Comparison of ENCODE assay signal across 1 cellular context in the genomic region with DNA sequence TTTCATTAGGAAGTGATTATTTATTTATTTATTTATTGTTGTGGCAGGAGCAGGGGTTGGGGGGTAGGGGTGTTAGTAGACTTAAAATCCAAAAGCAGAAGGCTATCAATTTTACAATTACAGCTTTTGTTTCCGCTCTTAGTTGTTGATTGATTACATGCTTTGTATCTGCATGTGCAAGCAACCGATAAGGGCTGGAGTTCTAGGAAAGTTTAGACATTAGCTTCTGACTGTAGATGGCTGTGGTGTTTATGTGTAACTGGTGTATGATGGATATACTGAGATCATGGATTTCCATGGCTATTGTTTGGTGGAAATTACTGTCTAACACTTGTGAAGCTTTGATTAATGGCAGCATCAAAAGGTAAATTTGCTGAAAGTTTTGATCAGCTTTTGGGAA.
TF ChIP-seq lines count a peak whose summit lies in the region.

No MANE protein-coding gene starts in this region.

TF ChIP-seq in K562, 482 proteins besides CTCF, POLR2A, EP300 and RAD21 (continued from another document):
- peak; percentile 74 for TF ChIP-seq CBFA2T3 (IDR thresholded peaks at IDR 0.05)
- TF ChIP-seq ZBTB12 (CRISPR knock-in tag; IDR thresholded peaks at IDR 0.05): no peak
- peak; percentile 81 for TF ChIP-seq ARID1B (IDR thresholded peaks at IDR 0.05)
- no peak for TF ChIP-seq TOE1 (IDR thresholded peaks at IDR 0.05; ENCODE audit: borderline replicate concordance)
- no peak for TF ChIP-seq TOE1 (CRISPR knock-in tag; IDR thresholded peaks at IDR 0.05; ENCODE audit: borderline replicate concordance, low read depth)
- no peak for TF ChIP-seq SMC3 (conservative IDR thresholded peaks at IDR 0.05; ENCODE audit: insufficient read depth, low read depth, low read length)
- TF ChIP-seq NCOA4 (IDR thresholded peaks at IDR 0.05; ENCODE audit: partially characterized antibody): no peak
- no peak for TF ChIP-seq ZNF431 (CRISPR knock-in tag; IDR thresholded peaks at IDR 0.05)
- TF ChIP-seq GTF2E2 (tag; IDR thresholded peaks at IDR 0.05): no peak
- TF ChIP-seq ZKSCAN1 (IDR thresholded peaks at IDR 0.05; ENCODE audit: low read depth, low read length): no peak
- TF ChIP-seq GABPB1 (CRISPR knock-in tag; IDR thresholded peaks at IDR 0.05): no peak
- no peak for TF ChIP-seq ZFPM2 (CRISPR knock-in tag; IDR thresholded peaks at IDR 0.05)
- no peak for TF ChIP-seq MTA2 (IDR thresholded peaks at IDR 0.05; ENCODE audit: low read depth)
- peak; percentile 84 for TF ChIP-seq SOX6 (IDR thresholded peaks at IDR 0.05)
- TF ChIP-seq TAL1 (IDR thresholded peaks at IDR 0.05): peak; percentile 60; the same call in 1 of the 2 replicates
- TF ChIP-seq HMGXB4 (CRISPR knock-in tag; IDR thresholded peaks at IDR 0.05): no peak
- TF ChIP-seq MEIS2 (IDR thresholded peaks at IDR 0.05; ENCODE audit: partially characterized antibody): peak; percentile 83
- TF ChIP-seq SMAD4 (CRISPR knock-in tag; conservative IDR thresholded peaks at IDR 0.05): no peak
- TF ChIP-seq POLR3A (IDR thresholded peaks at IDR 0.05; ENCODE audit: borderline replicate concordance, extremely low read depth, insufficient read depth, insufficient read length): no peak
- TF ChIP-seq, protein P1, sequence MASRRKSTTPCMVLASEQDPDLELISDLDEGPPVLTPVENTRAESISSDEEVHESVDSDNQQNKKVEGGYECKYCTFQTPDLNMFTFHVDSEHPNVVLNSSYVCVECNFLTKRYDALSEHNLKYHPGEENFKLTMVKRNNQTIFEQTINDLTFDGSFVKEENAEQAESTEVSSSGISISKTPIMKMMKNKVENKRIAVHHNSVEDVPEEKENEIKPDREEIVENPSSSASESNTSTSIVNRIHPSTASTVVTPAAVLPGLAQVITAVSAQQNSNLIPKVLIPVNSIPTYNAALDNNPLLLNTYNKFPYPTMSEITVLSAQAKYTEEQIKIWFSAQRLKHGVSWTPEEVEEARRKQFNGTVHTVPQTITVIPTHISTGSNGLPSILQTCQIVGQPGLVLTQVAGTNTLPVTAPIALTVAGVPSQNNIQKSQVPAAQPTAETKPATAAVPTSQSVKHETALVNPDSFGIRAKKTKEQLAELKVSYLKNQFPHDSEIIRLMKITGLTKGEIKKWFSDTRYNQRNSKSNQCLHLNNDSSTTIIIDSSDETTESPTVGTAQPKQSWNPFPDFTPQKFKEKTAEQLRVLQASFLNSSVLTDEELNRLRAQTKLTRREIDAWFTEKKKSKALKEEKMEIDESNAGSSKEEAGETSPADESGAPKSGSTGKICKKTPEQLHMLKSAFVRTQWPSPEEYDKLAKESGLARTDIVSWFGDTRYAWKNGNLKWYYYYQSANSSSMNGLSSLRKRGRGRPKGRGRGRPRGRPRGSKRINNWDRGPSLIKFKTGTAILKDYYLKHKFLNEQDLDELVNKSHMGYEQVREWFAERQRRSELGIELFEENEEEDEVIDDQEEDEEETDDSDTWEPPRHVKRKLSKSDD (conservative IDR thresholded peaks at IDR 0.05; ENCODE audit: low read length): no peak
- no peak for TF ChIP-seq E2F3 (CRISPR knock-in tag; IDR thresholded peaks at IDR 0.05)
- no peak for TF ChIP-seq EGR1 (conservative IDR thresholded peaks at IDR 0.05)
- no peak for TF ChIP-seq ZSCAN32 (CRISPR knock-in tag; IDR thresholded peaks at IDR 0.05)
- TF ChIP-seq CCAR2 (IDR thresholded peaks at IDR 0.05; ENCODE audit: low read depth, low read length): no peak
- TF ChIP-seq SRF (CRISPR knock-in tag; IDR thresholded peaks at IDR 0.05): no peak
TF ChIP-seq in K562: peak in this region for 9.
